Comparison of ENCODE assay signal across 1 cellular context in genomic region chr17:72476575-72476986, GRCh38.
TF ChIP-seq lines count a peak whose summit lies in the region.

No MANE protein-coding gene starts in this region.

TF ChIP-seq in A549, 52 proteins besides CTCF, POLR2A, EP300 and RAD21 (continued from another document):
- TF ChIP-seq, protein P1, sequence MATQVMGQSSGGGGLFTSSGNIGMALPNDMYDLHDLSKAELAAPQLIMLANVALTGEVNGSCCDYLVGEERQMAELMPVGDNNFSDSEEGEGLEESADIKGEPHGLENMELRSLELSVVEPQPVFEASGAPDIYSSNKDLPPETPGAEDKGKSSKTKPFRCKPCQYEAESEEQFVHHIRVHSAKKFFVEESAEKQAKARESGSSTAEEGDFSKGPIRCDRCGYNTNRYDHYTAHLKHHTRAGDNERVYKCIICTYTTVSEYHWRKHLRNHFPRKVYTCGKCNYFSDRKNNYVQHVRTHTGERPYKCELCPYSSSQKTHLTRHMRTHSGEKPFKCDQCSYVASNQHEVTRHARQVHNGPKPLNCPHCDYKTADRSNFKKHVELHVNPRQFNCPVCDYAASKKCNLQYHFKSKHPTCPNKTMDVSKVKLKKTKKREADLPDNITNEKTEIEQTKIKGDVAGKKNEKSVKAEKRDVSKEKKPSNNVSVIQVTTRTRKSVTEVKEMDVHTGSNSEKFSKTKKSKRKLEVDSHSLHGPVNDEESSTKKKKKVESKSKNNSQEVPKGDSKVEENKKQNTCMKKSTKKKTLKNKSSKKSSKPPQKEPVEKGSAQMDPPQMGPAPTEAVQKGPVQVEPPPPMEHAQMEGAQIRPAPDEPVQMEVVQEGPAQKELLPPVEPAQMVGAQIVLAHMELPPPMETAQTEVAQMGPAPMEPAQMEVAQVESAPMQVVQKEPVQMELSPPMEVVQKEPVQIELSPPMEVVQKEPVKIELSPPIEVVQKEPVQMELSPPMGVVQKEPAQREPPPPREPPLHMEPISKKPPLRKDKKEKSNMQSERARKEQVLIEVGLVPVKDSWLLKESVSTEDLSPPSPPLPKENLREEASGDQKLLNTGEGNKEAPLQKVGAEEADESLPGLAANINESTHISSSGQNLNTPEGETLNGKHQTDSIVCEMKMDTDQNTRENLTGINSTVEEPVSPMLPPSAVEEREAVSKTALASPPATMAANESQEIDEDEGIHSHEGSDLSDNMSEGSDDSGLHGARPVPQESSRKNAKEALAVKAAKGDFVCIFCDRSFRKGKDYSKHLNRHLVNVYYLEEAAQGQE (IDR thresholded peaks at IDR 0.05), result no peak
- TF ChIP-seq, protein P2, sequence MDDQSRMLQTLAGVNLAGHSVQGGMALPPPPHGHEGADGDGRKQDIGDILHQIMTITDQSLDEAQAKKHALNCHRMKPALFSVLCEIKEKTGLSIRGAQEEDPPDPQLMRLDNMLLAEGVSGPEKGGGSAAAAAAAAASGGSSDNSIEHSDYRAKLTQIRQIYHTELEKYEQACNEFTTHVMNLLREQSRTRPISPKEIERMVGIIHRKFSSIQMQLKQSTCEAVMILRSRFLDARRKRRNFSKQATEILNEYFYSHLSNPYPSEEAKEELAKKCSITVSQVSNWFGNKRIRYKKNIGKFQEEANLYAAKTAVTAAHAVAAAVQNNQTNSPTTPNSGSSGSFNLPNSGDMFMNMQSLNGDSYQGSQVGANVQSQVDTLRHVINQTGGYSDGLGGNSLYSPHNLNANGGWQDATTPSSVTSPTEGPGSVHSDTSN (IDR thresholded peaks at IDR 0.05), result no peak
- TF ChIP-seq, protein P3, sequence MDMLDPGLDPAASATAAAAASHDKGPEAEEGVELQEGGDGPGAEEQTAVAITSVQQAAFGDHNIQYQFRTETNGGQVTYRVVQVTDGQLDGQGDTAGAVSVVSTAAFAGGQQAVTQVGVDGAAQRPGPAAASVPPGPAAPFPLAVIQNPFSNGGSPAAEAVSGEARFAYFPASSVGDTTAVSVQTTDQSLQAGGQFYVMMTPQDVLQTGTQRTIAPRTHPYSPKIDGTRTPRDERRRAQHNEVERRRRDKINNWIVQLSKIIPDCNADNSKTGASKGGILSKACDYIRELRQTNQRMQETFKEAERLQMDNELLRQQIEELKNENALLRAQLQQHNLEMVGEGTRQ (IDR thresholded peaks at IDR 0.05), result no peak
- TF ChIP-seq CBX8 (IDR thresholded peaks at IDR 0.05), result no peak
- no peak for TF ChIP-seq MAX (IDR thresholded peaks at IDR 0.05)
TF ChIP-seq in A549: peak in this region for 0.
